15 cellular contexts compared by ENCODE assay signal in the genomic region with DNA sequence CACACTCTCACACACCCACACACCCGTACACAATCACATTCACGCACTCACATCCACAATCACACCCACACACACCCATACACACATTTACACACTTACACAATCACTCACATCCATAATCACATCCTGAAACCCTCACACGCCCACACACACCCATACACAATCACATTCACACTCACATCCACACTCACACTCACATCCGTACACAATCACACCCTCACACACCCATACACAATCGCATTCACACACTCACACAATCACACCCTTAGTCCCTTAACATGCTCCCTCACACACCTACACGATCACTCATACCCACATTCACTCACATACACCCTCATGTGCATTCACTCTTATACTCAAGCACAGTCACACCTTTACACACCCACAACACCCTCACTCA.
A peak's percentile ranks its signal among the peaks of the same experiment; 100 is the strongest.
DNase-seq lines count a peak whose midpoint lies in the region; ATAC-seq, FAIRE-seq and TF ChIP-seq lines count a peak whose summit lies in the region.
"Had no signal": no experiment of that assay in that cellular context is flagged by ENCODE, and none has a peak within 500 bp of the region (broad histone marks: within the 10 kb centered on the region; RNA-seq: fewer than 3 reads in every experiment).

No MANE protein-coding gene starts in this region.

- H2BK15ac ChIP-seq in neuronal stem cell (ENCODE audit: low read length), result no peak overlapping the region

- no peak overlapping the region for H2AK5ac ChIP-seq in neuronal stem cell (ENCODE audit: low read depth, low read length)

- peaks cover 4% of the 10 kb centered on the region for H3K79me1 ChIP-seq in neuronal stem cell (ENCODE audit: low read depth, low read length)

- ATAC-seq in RWPE2 (ENCODE audit: low read depth), result no peak

- WGBS in neuronal stem cell (ENCODE audit: extremely low coverage in 2 of 2, insufficient read length in 2 of 2, insufficient replicate concordance in 1 of 2), 2 donors, result 100% methylated on average over 5 to 6 of the region's 6 CpGs

- H3K4me1 ChIP-seq in RWPE2 (ENCODE audit: insufficient read depth, poor library complexity, severe bottlenecking) (peaks cover 38% of the 10 kb centered on the region), neuronal stem cell (ENCODE audit: control insufficient read depth in 2 of 2, insufficient read depth in 1 of 2, low read depth in 1 of 2, low read length in 2 of 2) (peaks cover 0 to 2% of the 10 kb centered on the region in 2 donors)

- H3K14ac ChIP-seq in neuronal stem cell (ENCODE audit: low read length), result no peak overlapping the region

- H3K18ac ChIP-seq in neuronal stem cell (ENCODE audit: low read length), result no peak overlapping the region

- H3K9me3 ChIP-seq in RWPE2 (ENCODE audit: severe bottlenecking) (no peaks in the 10 kb centered on the region), neuronal stem cell (replicated peaks in 1 of 2; ENCODE audit: control insufficient read depth in 2 of 2, insufficient read depth in 1 of 2, low read depth in 1 of 2, low read length in 2 of 2) (peaks cover 0 to 5% of the 10 kb centered on the region in 2 donors)

- H3K36me3 ChIP-seq in RWPE2 (ENCODE audit: low read depth) (peaks cover 46% of the 10 kb centered on the region), neuronal stem cell (replicated peaks in 1 of 2; ENCODE audit: control insufficient read depth in 2 of 2, insufficient read depth in 2 of 2, low read length in 2 of 2) (peaks cover 10 to 47% of the 10 kb centered on the region in 2 donors)

- H3K27me3 ChIP-seq in RWPE2 (ENCODE audit: insufficient read depth, poor library complexity, severe bottlenecking) (no peaks in the 10 kb centered on the region), neuronal stem cell (ENCODE audit: control insufficient read depth in 3 of 3, insufficient read depth in 3 of 3, low read depth in 1 of 3, low read length in 3 of 3) (no peaks in the 10 kb centered on the region)

- H3K27ac ChIP-seq in RWPE2 (ENCODE audit: poor library complexity, severe bottlenecking) (peak overlapping the region; percentile 2), epithelial cell of prostate (peak overlapping the region; percentile 72), neuronal stem cell (replicated peaks; ENCODE audit: low read length) (no peak overlapping the region)
- H3K27ac ChIP-seq: HL-60 had no signal

- no peak overlapping the region for H2AFZ ChIP-seq in neuronal stem cell (ENCODE audit: low read length)

- FAIRE-seq in HTR-8/SVneo (lab: Jason Lieb, UNC), result peak; percentile 70
- FAIRE-seq: A204.1, GM12891 had no signal

- H3K23ac ChIP-seq in neuronal stem cell (ENCODE audit: low read depth, low read length, poor library complexity), result no peak overlapping the region

- no peak overlapping the region for H3K4me2 ChIP-seq in neuronal stem cell (ENCODE audit: insufficient read depth, low read length, poor library complexity, severe bottlenecking)

- no peak overlapping the region for H3K9ac ChIP-seq in neuronal stem cell (ENCODE audit: low read depth, low read length, poor library complexity)

- DNase-seq in HTR-8/SVneo (ENCODE audit: insufficient read length, low spot score) (no peak), RWPE2 (ENCODE audit: low spot score) (no peak), epithelial cell of prostate (ENCODE audit: low read depth, low spot score) (no peak), neuronal stem cell (ENCODE audit: low spot score) (no peak), putamen (ENCODE audit: low spot score) (no peak), NCI-H69 (lab: John Stamatoyannopoulos, UW) (no peak), anterior cingulate cortex (lab: John Stamatoyannopoulos, UW) (no peak)
- DNase-seq: C1 segment of cervical spinal cord; Calu3; CD4-positive, alpha-beta T cell; DMS 273 treated with DMSO at 0.1 percent for 48 hours; HCEC 1CT had no signal

- H3K4ac ChIP-seq in neuronal stem cell (ENCODE audit: low read length), result no peak overlapping the region

- no peak for TF ChIP-seq CTCF in RWPE2 (IDR thresholded peaks at IDR 0.05; ENCODE audit: poor library complexity, severe bottlenecking)

- H4K8ac ChIP-seq in neuronal stem cell (ENCODE audit: low read depth, low read length), result no peak overlapping the region

- H3K4me3 ChIP-seq in RWPE2 (ENCODE audit: severe bottlenecking) (no peak overlapping the region), neuronal stem cell (ENCODE audit: low read length in 2 of 2) (peak overlapping the region in 1 of 2 donors; percentile 71)

- H2BK5ac ChIP-seq in neuronal stem cell (ENCODE audit: low read length), result no peak overlapping the region

- H2BK120ac ChIP-seq in neuronal stem cell (ENCODE audit: low read depth, low read length), result no peak overlapping the region

- no peak overlapping the region for H2BK12ac ChIP-seq in neuronal stem cell (ENCODE audit: low read length)

- H4K91ac ChIP-seq in neuronal stem cell (ENCODE audit: low read depth, low read length, poor library complexity), result peak overlapping the region; percentile 69
